Comparison of ENCODE assay signal across 8 cellular contexts in genomic region chr3:148955544-148956346, GRCh38. TPM values are rescaled to one million over a fixed set of nuclear protein-coding genes. Genes with fewer than 3 reads are reported as not detected.
DNase-seq lines count a peak whose midpoint lies in the region; ATAC-seq, FAIRE-seq and TF ChIP-seq lines count a peak whose summit lies in the region.

No MANE protein-coding gene starts in this region.

- CTCF ChIA-PET in MCF 10A (lab: Yijun Ruan, JAX), result interaction anchor here (0.6 to 5.9 kb wide), 43 partner anchors 9 to 1005 kb away, joined by 3 to 64 read pairs (median 4); partner anchors contain the start of genes GYG1 and TM4SF18

- no peak overlapping the region for H2AFZ ChIP-seq in keratinocyte (ENCODE audit: control insufficient read depth, low read length)

- no peak overlapping the region for H3K27ac Mint-ChIP-seq in MCF 10A (ENCODE audit: low read depth, unreplicated experiment)
- H3K27ac Mint-ChIP-seq in stimulated activated naive CD8-positive, alpha-beta T cell treated with anti-CD3 and anti-CD28 coated beads, Interleukin-15, amount 100 ng/mL, for 72 hours, result no peak overlapping the region

- no peak overlapping the region for H3K27ac ChIP-seq in keratinocyte (ENCODE audit: control insufficient read depth, insufficient read depth, low read length)

- no peaks in the 10 kb centered on the region for H3K9me3 ChIP-seq in keratinocyte (ENCODE audit: control insufficient read depth, low read depth, low read length)

- no peak overlapping the region for H3K4me3 Mint-ChIP-seq in MCF 10A (ENCODE audit: unreplicated experiment)
- no peak overlapping the region for H3K4me3 Mint-ChIP-seq in stimulated activated naive CD8-positive, alpha-beta T cell treated with anti-CD3 and anti-CD28 coated beads, Interleukin-15, amount 100 ng/mL, for 72 hours

- H3K9me1 ChIP-seq in keratinocyte (ENCODE audit: control insufficient read depth, extremely low read depth, insufficient read depth, low read length), result no peaks in the 10 kb centered on the region

- FAIRE-seq in D721Med (lab: Jason Lieb, UNC) (no peak), keratinocyte (lab: Jason Lieb, UNC) (no peak), GM12892 (lab: Jason Lieb, UNC) (no peak)

- TF ChIP-seq CTCF in D721Med (IDR thresholded peaks at IDR 0.05; ENCODE audit: insufficient read depth, missing control alignments), result peak; percentile 73
- peak; percentile 54 for TF ChIP-seq CTCF in MCF 10A (IDR thresholded peaks at IDR 0.05; ENCODE audit: unreplicated experiment)
- TF ChIP-seq CTCF in keratinocyte (optimal IDR thresholded peaks at IDR 0.05 in 1 of 3, IDR thresholded peaks at IDR 0.05 in 1 of 3, conservative IDR thresholded peaks at IDR 0.05 in 1 of 3; ENCODE audit: extremely low read depth in 1 of 3, insufficient read depth in 2 of 3, low read length in 3 of 3), result peak; percentile 36 to 46 (median 38)

- H3K27me3 Mint-ChIP-seq in MCF 10A (ENCODE audit: insufficient read depth, unreplicated experiment), result peaks cover 13% of the 10 kb centered on the region
- H3K27me3 Mint-ChIP-seq in stimulated activated naive CD8-positive, alpha-beta T cell treated with anti-CD3 and anti-CD28 coated beads, Interleukin-15, amount 100 ng/mL, for 72 hours, result no peaks in the 10 kb centered on the region

- no peak for DNase-seq in D721Med (ENCODE audit: insufficient read length, low spot score)
- peak; percentile 70 for DNase-seq in NCI-H82 treated with DMSO at 0.1 percent for 48 hours (lab: John Stamatoyannopoulos, UW; ENCODE audit: unreplicated experiment)
- DNase-seq in MCF 10A (ENCODE audit: unreplicated experiment), result peak; percentile 66
- no peak for DNase-seq in keratinocyte (ENCODE audit: low read depth, low spot score)
- DNase-seq in stimulated activated naive CD8-positive, alpha-beta T cell treated with anti-CD3 and anti-CD28 coated beads, Interleukin-15, amount 100 ng/mL, for 72 hours, result peak in 1 of 2 donors; percentile 16
- DNase-seq in GM12892 (ENCODE audit: insufficient read length), result no peak

- TF ChIP-seq POLR2A in GM12892 (IDR thresholded peaks at IDR 0.05; ENCODE audit: low read depth, low read length), result no peak

- no TSS peak for BruUV-seq in MCF 10A (replicated peaks; lab: Mats Ljungman, UMichigan)

- H3K36me3 ChIP-seq in keratinocyte (ENCODE audit: control insufficient read depth in 2 of 2, extremely low read depth in 1 of 2, insufficient read depth in 2 of 2, low read length in 2 of 2), result no peaks in the 10 kb centered on the region

- no peaks in the 10 kb centered on the region for H3K9me3 Mint-ChIP-seq in MCF 10A (ENCODE audit: unreplicated experiment)
- no peaks in the 10 kb centered on the region for H3K9me3 Mint-ChIP-seq in stimulated activated naive CD8-positive, alpha-beta T cell treated with anti-CD3 and anti-CD28 coated beads, Interleukin-15, amount 100 ng/mL, for 72 hours

- POLR2A ChIA-PET in MCF 10A (lab: Yijun Ruan, JAX), result no interaction called here

- no peak overlapping the region for H3K4me2 ChIP-seq in keratinocyte (ENCODE audit: control insufficient read depth, extremely low read depth, insufficient read depth, low read depth, low read length)

- no peaks in the 10 kb centered on the region for H3K27me3 ChIP-seq in keratinocyte (ENCODE audit: control insufficient read depth, extremely low read depth, insufficient read depth, low read length)

- no peaks in the 10 kb centered on the region for H3K36me3 Mint-ChIP-seq in MCF 10A (ENCODE audit: insufficient read depth, unreplicated experiment)

- intact Hi-C loops in MCF 10A (cut with micrococcal nuclease), result loop anchor here (1.0 to 2.0 kb wide), 4 partner anchors 165 to 525 kb away; no protein-coding TSS in a partner anchor

- no peaks in the 10 kb centered on the region for H3K79me2 ChIP-seq in keratinocyte (ENCODE audit: control insufficient read depth, insufficient read depth, low read length)

- no peak overlapping the region for H3K4me3 ChIP-seq in keratinocyte (ENCODE audit: control insufficient read depth in 2 of 3, extremely low read depth in 1 of 3, insufficient read depth in 2 of 3, low read depth in 1 of 3, low read length in 3 of 3)

- ATAC-seq in HG03159 (IDR thresholded peaks at IDR 0.05; ENCODE audit: unreplicated experiment) (peak; percentile 48), HG02885 (IDR thresholded peaks at IDR 0.05; ENCODE audit: poor library complexity, unreplicated experiment) (no peak)
- ATAC-seq in stimulated activated naive CD8-positive, alpha-beta T cell treated with anti-CD3 and anti-CD28 coated beads, Interleukin-15, amount 100 ng/mL, for 72 hours, result peak; percentile 49

- H4K20me1 ChIP-seq in keratinocyte (ENCODE audit: control insufficient read depth, extremely low read depth, insufficient read depth, low read length), result no peaks in the 10 kb centered on the region

- dilution Hi-C loops in keratinocyte (cut with MboI; ENCODE audit: extremely low pct_ligation_motif_present, low sequenced_read_pairs), result no loop called here

- H3K4me1 Mint-ChIP-seq in MCF 10A (ENCODE audit: insufficient read depth, unreplicated experiment), result no peaks in the 10 kb centered on the region
- peaks cover 5% of the 10 kb centered on the region for H3K4me1 Mint-ChIP-seq in stimulated activated naive CD8-positive, alpha-beta T cell treated with anti-CD3 and anti-CD28 coated beads, Interleukin-15, amount 100 ng/mL, for 72 hours

- no peak overlapping the region for H3K9ac ChIP-seq in keratinocyte (ENCODE audit: control insufficient read depth, extremely low read depth, insufficient read depth, low read length)

- H3K4me1 ChIP-seq in keratinocyte (ENCODE audit: control insufficient read depth, extremely low read depth, insufficient read depth, low read length), result no peaks in the 10 kb centered on the region

RNA-seq across cellular contexts. Expression of gene GYG1, which starts 35.6 kb away (rescaled TPM):
- 22.3 and 25.4 TPM in 2 replicates for total RNA-seq in MCF 10A (2022)
- 20.6 to 25.7 TPM (median 25.2 TPM) in 3 replicates for polyA plus RNA-seq in keratinocyte
- polyA plus RNA-seq in keratinocyte (2011; ENCODE audit: low read depth), result 14.0 TPM
- 20.0 and 42.6 TPM in 2 replicates for polyA plus RNA-seq in keratinocyte (2011; cell fraction: cytosol; rRNA removed)
- 14.6 and 17.5 TPM in 2 replicates for polyA plus RNA-seq in keratinocyte (2011; cell fraction: nucleus; rRNA removed)
- polyA plus RNA-seq in keratinocyte (2012; ENCODE audit: low replicate concordance), result 31.1 and 40.7 TPM in 2 replicates
- polyA minus RNA-seq in keratinocyte, result 15.1 to 24.6 TPM (median 17.9 TPM) in 3 replicates
- polyA minus RNA-seq in keratinocyte (2011; cell fraction: cytosol; rRNA and poly(A)+ RNA removed), result 20.5 TPM
- polyA minus RNA-seq in keratinocyte (2011; cell fraction: nucleus; rRNA and poly(A)+ RNA removed), result 7.6 and 8.1 TPM in 2 replicates
- 10.7 TPM for polyA plus RNA-seq in GM12892 (2012; ENCODE audit: missing spikeins)

Comparison
In these comparisons a context has a peak if more than half of its experiments do, and no peak if none do; other contexts are left out.
1. DNase-seq: peak in NCI-H82 treated with DMSO at 0.1 percent for 48 hours (single experiment) and MCF 10A (single experiment); none in D721Med (single experiment), keratinocyte (single experiment) and GM12892 (single experiment).
2. Peak in every context shown above with its lines, with median percentiles within 50 percentile points of each other: CTCF ChIP-seq.